ENCODE assay signal across 1 cellular context in the genomic region with DNA sequence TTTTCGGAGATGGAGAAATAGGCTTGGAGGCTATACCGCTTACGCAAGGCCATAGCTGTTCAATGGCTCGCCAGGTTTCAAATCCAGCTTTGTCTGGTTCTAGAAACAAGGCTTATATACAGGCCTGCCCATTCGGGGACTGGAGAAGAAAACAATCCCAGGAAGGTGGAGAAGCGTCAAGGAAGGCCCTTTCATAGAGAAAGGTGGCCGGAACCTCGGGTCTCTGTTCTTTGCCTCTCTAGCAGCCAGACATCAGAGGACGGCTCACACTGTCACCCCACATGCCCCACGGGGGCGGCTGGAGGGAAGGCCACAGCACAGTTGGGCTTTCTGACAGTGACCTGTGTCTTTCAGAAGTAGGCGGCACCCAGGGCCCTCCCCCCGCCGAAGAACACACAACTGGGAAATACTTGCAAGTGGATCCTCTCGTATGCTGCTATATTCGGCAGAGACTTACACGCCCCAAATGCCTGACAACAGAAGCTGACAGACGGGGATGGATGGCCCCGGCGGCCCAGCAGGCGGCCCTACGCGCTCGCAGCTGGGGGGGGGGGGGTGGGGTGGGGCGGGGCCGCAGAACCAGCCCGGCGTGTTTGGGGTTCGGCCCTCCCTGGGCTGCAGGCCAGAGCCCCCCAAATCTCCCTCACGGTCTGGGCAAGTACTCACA.
TF ChIP-seq lines count a peak whose summit lies in the region.

No MANE protein-coding gene starts in this region.

TF ChIP-seq in K562, 482 proteins besides CTCF, POLR2A, EP300 and RAD21 (continued from another document and continues in another):
- TF ChIP-seq, protein P1, sequence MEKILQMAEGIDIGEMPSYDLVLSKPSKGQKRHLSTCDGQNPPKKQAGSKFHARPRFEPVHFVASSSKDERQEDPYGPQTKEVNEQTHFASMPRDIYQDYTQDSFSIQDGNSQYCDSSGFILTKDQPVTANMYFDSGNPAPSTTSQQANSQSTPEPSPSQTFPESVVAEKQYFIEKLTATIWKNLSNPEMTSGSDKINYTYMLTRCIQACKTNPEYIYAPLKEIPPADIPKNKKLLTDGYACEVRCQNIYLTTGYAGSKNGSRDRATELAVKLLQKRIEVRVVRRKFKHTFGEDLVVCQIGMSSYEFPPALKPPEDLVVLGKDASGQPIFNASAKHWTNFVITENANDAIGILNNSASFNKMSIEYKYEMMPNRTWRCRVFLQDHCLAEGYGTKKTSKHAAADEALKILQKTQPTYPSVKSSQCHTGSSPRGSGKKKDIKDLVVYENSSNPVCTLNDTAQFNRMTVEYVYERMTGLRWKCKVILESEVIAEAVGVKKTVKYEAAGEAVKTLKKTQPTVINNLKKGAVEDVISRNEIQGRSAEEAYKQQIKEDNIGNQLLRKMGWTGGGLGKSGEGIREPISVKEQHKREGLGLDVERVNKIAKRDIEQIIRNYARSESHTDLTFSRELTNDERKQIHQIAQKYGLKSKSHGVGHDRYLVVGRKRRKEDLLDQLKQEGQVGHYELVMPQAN (IDR thresholded peaks at IDR 0.05; ENCODE audit: borderline replicate concordance) = no peak
- TF ChIP-seq EZH2 (IDR thresholded peaks at IDR 0.05; ENCODE audit: borderline replicate concordance, low read depth, low read length) = no peak
- no peak for TF ChIP-seq ZNF583 (CRISPR knock-in tag; IDR thresholded peaks at IDR 0.05)
- TF ChIP-seq BRCA1 (IDR thresholded peaks at IDR 0.05) = no peak
- TF ChIP-seq BRCA1 (CRISPR knock-in tag; IDR thresholded peaks at IDR 0.05) = no peak
- TF ChIP-seq SPI1 (IDR thresholded peaks at IDR 0.05; ENCODE audit: borderline replicate concordance, low read depth, low read length) = no peak
- TF ChIP-seq PHB2 (IDR thresholded peaks at IDR 0.05; ENCODE audit: low read depth) = no peak
- no peak for TF ChIP-seq NFIX (CRISPR knock-in tag; IDR thresholded peaks at IDR 0.05; ENCODE audit: low read depth)
- TF ChIP-seq STAG1 (CRISPR knock-in tag; IDR thresholded peaks at IDR 0.05; ENCODE audit: borderline replicate concordance) = no peak
- TF ChIP-seq RCOR1 (IDR thresholded peaks at IDR 0.05; ENCODE audit: borderline replicate concordance in 1 of 2, low read depth in 2 of 2, low read length in 2 of 2) = no peak
- TF ChIP-seq LCOR (CRISPR knock-in tag; IDR thresholded peaks at IDR 0.05) = peak; percentile 75; the same call in 1 of the 2 replicates
- TF ChIP-seq, protein P2, sequence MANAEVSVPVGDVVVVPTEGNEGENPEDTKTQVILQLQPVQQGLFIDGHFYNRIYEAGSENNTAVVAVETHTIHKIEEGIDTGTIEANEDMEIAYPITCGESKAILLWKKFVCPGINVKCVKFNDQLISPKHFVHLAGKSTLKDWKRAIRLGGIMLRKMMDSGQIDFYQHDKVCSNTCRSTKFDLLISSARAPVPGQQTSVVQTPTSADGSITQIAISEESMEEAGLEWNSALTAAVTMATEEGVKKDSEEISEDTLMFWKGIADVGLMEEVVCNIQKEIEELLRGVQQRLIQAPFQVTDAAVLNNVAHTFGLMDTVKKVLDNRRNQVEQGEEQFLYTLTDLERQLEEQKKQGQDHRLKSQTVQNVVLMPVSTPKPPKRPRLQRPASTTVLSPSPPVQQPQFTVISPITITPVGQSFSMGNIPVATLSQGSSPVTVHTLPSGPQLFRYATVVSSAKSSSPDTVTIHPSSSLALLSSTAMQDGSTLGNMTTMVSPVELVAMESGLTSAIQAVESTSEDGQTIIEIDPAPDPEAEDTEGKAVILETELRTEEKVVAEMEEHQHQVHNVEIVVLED (CRISPR knock-in tag; IDR thresholded peaks at IDR 0.05) = no peak
- TF ChIP-seq HNRNPLL (IDR thresholded peaks at IDR 0.05; ENCODE audit: low read depth, low read length, poor library complexity, severe bottlenecking) = no peak
- TF ChIP-seq, protein P3, sequence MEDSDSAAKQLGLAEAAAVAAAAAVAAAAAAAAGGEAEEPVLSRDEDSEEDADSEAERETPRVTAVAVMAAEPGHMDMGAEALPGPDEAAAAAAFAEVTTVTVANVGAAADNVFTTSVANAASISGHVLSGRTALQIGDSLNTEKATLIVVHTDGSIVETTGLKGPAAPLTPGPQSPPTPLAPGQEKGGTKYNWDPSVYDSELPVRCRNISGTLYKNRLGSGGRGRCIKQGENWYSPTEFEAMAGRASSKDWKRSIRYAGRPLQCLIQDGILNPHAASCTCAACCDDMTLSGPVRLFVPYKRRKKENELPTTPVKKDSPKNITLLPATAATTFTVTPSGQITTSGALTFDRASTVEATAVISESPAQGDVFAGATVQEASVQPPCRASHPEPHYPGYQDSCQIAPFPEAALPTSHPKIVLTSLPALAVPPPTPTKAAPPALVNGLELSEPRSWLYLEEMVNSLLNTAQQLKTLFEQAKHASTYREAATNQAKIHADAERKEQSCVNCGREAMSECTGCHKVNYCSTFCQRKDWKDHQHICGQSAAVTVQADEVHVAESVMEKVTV (CRISPR knock-in tag; IDR thresholded peaks at IDR 0.05) = no peak
- no peak for TF ChIP-seq ZNF23 (CRISPR knock-in tag; IDR thresholded peaks at IDR 0.05)
- TF ChIP-seq, protein P4, sequence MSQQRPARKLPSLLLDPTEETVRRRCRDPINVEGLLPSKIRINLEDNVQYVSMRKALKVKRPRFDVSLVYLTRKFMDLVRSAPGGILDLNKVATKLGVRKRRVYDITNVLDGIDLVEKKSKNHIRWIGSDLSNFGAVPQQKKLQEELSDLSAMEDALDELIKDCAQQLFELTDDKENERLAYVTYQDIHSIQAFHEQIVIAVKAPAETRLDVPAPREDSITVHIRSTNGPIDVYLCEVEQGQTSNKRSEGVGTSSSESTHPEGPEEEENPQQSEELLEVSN (IDR thresholded peaks at IDR 0.05; ENCODE audit: borderline replicate concordance in 1 of 2, extremely low read depth in 1 of 2, insufficient read depth in 1 of 2, insufficient read length in 1 of 2, low read depth in 1 of 2, low read length in 1 of 2, poor library complexity in 1 of 2, severe bottlenecking in 1 of 2) = peak in 1 of 2 experiments; percentile 80
- TF ChIP-seq ZSCAN29 (IDR thresholded peaks at IDR 0.05) = no peak
- no peak for TF ChIP-seq ZNF253 (CRISPR knock-in tag; conservative IDR thresholded peaks at IDR 0.05)
- no peak for TF ChIP-seq ZNF347 (CRISPR knock-in tag; IDR thresholded peaks at IDR 0.05; ENCODE audit: low read depth)
- TF ChIP-seq, protein P5, sequence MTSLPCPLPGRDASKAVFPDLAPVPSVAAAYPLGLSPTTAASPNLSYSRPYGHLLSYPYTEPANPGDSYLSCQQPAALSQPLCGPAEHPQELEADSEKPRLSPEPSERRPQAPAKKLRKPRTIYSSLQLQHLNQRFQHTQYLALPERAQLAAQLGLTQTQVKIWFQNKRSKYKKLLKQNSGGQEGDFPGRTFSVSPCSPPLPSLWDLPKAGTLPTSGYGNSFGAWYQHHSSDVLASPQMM (CRISPR knock-in tag; IDR thresholded peaks at IDR 0.05) = no peak
- no peak for TF ChIP-seq ZC3H4 (CRISPR knock-in tag; IDR thresholded peaks at IDR 0.05; ENCODE audit: borderline replicate concordance)
- no peak for TF ChIP-seq PRPF4 (IDR thresholded peaks at IDR 0.05; ENCODE audit: insufficient read depth, low read depth, low read length, poor library complexity, severe bottlenecking)
- TF ChIP-seq HNRNPK (IDR thresholded peaks at IDR 0.05; ENCODE audit: low read depth, low read length, poor library complexity, severe bottlenecking) = no peak
- TF ChIP-seq, protein P6, sequence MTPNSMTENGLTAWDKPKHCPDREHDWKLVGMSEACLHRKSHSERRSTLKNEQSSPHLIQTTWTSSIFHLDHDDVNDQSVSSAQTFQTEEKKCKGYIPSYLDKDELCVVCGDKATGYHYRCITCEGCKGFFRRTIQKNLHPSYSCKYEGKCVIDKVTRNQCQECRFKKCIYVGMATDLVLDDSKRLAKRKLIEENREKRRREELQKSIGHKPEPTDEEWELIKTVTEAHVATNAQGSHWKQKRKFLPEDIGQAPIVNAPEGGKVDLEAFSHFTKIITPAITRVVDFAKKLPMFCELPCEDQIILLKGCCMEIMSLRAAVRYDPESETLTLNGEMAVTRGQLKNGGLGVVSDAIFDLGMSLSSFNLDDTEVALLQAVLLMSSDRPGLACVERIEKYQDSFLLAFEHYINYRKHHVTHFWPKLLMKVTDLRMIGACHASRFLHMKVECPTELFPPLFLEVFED (CRISPR knock-in tag; conservative IDR thresholded peaks at IDR 0.05) = no peak
- TF ChIP-seq, protein P7, sequence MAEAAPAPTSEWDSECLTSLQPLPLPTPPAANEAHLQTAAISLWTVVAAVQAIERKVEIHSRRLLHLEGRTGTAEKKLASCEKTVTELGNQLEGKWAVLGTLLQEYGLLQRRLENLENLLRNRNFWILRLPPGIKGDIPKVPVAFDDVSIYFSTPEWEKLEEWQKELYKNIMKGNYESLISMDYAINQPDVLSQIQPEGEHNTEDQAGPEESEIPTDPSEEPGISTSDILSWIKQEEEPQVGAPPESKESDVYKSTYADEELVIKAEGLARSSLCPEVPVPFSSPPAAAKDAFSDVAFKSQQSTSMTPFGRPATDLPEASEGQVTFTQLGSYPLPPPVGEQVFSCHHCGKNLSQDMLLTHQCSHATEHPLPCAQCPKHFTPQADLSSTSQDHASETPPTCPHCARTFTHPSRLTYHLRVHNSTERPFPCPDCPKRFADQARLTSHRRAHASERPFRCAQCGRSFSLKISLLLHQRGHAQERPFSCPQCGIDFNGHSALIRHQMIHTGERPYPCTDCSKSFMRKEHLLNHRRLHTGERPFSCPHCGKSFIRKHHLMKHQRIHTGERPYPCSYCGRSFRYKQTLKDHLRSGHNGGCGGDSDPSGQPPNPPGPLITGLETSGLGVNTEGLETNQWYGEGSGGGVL (CRISPR knock-in tag; IDR thresholded peaks at IDR 0.05) = no peak
- TF ChIP-seq, protein P8, sequence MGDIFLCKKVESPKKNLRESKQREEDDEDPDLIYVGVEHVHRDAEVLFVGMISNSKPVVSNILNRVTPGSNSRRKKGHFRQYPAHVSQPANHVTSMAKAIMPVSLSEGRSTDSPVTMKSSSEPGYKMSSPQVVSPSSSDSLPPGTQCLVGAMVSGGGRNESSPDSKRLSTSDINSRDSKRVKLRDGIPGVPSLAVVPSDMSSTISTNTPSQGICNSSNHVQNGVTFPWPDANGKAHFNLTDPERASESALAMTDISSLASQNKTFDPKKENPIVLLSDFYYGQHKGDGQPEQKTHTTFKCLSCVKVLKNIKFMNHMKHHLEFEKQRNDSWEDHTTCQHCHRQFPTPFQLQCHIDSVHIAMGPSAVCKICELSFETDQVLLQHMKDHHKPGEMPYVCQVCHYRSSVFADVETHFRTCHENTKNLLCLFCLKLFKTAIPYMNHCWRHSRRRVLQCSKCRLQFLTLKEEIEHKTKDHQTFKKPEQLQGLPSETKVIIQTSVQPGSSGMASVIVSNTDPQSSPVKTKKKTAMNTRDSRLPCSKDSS (IDR thresholded peaks at IDR 0.05; ENCODE audit: low read depth, partially characterized antibody) = no peak
- TF ChIP-seq, protein P9, sequence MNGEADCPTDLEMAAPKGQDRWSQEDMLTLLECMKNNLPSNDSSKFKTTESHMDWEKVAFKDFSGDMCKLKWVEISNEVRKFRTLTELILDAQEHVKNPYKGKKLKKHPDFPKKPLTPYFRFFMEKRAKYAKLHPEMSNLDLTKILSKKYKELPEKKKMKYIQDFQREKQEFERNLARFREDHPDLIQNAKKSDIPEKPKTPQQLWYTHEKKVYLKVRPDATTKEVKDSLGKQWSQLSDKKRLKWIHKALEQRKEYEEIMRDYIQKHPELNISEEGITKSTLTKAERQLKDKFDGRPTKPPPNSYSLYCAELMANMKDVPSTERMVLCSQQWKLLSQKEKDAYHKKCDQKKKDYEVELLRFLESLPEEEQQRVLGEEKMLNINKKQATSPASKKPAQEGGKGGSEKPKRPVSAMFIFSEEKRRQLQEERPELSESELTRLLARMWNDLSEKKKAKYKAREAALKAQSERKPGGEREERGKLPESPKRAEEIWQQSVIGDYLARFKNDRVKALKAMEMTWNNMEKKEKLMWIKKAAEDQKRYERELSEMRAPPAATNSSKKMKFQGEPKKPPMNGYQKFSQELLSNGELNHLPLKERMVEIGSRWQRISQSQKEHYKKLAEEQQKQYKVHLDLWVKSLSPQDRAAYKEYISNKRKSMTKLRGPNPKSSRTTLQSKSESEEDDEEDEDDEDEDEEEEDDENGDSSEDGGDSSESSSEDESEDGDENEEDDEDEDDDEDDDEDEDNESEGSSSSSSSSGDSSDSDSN (IDR thresholded peaks at IDR 0.05; ENCODE audit: borderline replicate concordance in 1 of 2, low read depth in 2 of 2, low read length in 2 of 2) = no peak
- TF ChIP-seq CXXC5 (CRISPR knock-in tag; IDR thresholded peaks at IDR 0.05) = no peak
- TF ChIP-seq NR4A1 (CRISPR knock-in tag; IDR thresholded peaks at IDR 0.05) = no peak
- TF ChIP-seq NR4A1 (tag; IDR thresholded peaks at IDR 0.05) = peak; percentile 20; the same call in 1 of the 2 replicates
- TF ChIP-seq GABPB2 (CRISPR knock-in tag; conservative IDR thresholded peaks at IDR 0.05) = no peak
- no peak for TF ChIP-seq YBX1 (IDR thresholded peaks at IDR 0.05)
- no peak for TF ChIP-seq ZNF699 (CRISPR knock-in tag; IDR thresholded peaks at IDR 0.05; ENCODE audit: insufficient replicate concordance)
- TF ChIP-seq ZNF311 (CRISPR knock-in tag; IDR thresholded peaks at IDR 0.05) = no peak
- TF ChIP-seq, protein P10, sequence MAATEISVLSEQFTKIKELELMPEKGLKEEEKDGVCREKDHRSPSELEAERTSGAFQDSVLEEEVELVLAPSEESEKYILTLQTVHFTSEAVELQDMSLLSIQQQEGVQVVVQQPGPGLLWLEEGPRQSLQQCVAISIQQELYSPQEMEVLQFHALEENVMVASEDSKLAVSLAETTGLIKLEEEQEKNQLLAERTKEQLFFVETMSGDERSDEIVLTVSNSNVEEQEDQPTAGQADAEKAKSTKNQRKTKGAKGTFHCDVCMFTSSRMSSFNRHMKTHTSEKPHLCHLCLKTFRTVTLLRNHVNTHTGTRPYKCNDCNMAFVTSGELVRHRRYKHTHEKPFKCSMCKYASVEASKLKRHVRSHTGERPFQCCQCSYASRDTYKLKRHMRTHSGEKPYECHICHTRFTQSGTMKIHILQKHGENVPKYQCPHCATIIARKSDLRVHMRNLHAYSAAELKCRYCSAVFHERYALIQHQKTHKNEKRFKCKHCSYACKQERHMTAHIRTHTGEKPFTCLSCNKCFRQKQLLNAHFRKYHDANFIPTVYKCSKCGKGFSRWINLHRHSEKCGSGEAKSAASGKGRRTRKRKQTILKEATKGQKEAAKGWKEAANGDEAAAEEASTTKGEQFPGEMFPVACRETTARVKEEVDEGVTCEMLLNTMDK (IDR thresholded peaks at IDR 0.05; ENCODE audit: borderline replicate concordance, insufficient read depth, low read depth, low read length, poor library complexity, severe bottlenecking) = peak; percentile 33
- TF ChIP-seq MAFF (IDR thresholded peaks at IDR 0.05; ENCODE audit: low read length) = no peak
- 0 out of 2 replicates have a peak, but pooled peaks have one; percentile 9 for TF ChIP-seq LEF1 (IDR thresholded peaks at IDR 0.05)
- TF ChIP-seq, protein P11, sequence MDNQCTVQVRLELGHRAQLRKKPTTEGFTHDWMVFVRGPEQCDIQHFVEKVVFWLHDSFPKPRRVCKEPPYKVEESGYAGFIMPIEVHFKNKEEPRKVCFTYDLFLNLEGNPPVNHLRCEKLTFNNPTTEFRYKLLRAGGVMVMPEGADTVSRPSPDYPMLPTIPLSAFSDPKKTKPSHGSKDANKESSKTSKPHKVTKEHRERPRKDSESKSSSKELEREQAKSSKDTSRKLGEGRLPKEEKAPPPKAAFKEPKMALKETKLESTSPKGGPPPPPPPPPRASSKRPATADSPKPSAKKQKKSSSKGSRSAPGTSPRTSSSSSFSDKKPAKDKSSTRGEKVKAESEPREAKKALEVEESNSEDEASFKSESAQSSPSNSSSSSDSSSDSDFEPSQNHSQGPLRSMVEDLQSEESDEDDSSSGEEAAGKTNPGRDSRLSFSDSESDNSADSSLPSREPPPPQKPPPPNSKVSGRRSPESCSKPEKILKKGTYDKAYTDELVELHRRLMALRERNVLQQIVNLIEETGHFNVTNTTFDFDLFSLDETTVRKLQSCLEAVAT (IDR thresholded peaks at IDR 0.05) = no peak
